23 cellular contexts compared by ENCODE assay signal in the genomic region with DNA sequence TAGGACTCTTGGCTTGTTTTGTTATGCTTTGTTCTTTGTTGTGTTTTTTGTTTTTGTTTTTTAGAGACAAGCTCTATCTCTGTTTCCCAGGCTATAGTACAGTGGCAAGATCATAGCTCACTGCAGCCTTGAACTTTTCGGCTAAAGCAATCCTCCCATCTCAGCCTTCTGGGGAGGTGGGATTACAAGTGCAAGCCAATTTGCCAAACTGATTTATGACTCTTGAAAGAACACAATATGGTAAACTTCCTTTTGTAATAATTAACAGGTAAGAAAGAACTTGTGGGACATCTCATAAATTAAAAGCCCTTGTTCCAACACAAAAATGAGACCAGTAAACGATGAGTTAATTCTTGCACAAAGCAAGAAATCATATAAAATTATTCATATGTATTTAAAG.
"Had no signal": no experiment of that assay in that cellular context is flagged by ENCODE, and none has a peak within 500 bp of the region (broad histone marks: within the 10 kb centered on the region; RNA-seq: fewer than 3 reads in every experiment).

No MANE protein-coding gene starts in this region.

- H3K27ac ChIP-seq: PC-9, Peyer's patch, SJCRH30 had no signal

- DNase-seq: Karpas-422; KG1; MG63; NCI-H1092; NCI-H1105 treated with DMSO at 0.1 percent for 48 hours; NCI-H1417 treated with DMSO at 0.1 percent for 48 hours; NCI-H146; NCI-H1694 treated with DMSO at 0.1 percent for 48 hours; NCI-H1930; NCI-H2081; NCI-H2171; NCI-H226; NCI-H446; NCI-H510A; NCI-H524 treated with DMSO at 0.1 percent for 48 hours; NK-92 treated with Interleukin-12 subunit alpha and Interleukin-12 subunit beta, amount 100 ng/mL, for 24 hours; PC-9; Peyer's patch; SHP77 treated with DMSO at 0.1 percent for 48 hours; SJCRH30; T-helper 1 cell had no signal

- H3K4me2 ChIP-seq: PC-9 had no signal

- H3K36me3 ChIP-seq: MG63, Peyer's patch, SJCRH30 had no signal

- ATAC-seq: Right ventricle myocardium inferior, SK-N-SH treated with all-trans-retinoic acid at 6 μM for 48 hours had no signal

- H3K27me3 ChIP-seq: MG63, Peyer's patch, SJCRH30 had no signal

- H3K4me3 ChIP-seq: MG63, PC-9, Peyer's patch, SJCRH30 had no signal

- H3K9me3 ChIP-seq: MG63, Peyer's patch, SJCRH30 had no signal
